Comparison of ENCODE assay signal across 1 cellular context in the genomic region with DNA sequence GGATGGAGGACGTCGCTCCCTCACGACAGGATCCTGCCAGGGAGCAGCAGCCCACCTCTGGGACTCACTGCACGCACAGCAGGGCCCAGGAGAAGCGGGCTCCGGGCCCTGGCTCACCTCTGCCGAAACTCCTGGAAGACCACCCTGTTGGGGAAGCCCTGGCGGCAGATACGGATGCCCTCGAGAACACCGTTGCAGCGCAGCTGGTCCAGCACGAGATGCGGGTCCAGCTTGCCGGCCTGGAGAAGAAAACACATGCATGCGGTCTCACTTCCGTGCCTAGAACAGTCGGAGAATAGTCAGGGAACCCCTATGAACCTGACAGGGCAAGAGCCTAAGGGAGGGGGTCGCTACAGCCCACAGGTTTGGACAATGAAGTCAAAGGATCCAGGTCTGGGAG.
TF ChIP-seq lines count a peak whose summit lies in the region.

No MANE protein-coding gene starts in this region.

TF ChIP-seq in GM12878, 131 proteins besides CTCF, POLR2A, EP300 and RAD21:
- no peak for TF ChIP-seq SRF (IDR thresholded peaks at IDR 0.05; ENCODE audit: low read depth in 2 of 2, low read length in 2 of 2)
- TF ChIP-seq, protein P1, sequence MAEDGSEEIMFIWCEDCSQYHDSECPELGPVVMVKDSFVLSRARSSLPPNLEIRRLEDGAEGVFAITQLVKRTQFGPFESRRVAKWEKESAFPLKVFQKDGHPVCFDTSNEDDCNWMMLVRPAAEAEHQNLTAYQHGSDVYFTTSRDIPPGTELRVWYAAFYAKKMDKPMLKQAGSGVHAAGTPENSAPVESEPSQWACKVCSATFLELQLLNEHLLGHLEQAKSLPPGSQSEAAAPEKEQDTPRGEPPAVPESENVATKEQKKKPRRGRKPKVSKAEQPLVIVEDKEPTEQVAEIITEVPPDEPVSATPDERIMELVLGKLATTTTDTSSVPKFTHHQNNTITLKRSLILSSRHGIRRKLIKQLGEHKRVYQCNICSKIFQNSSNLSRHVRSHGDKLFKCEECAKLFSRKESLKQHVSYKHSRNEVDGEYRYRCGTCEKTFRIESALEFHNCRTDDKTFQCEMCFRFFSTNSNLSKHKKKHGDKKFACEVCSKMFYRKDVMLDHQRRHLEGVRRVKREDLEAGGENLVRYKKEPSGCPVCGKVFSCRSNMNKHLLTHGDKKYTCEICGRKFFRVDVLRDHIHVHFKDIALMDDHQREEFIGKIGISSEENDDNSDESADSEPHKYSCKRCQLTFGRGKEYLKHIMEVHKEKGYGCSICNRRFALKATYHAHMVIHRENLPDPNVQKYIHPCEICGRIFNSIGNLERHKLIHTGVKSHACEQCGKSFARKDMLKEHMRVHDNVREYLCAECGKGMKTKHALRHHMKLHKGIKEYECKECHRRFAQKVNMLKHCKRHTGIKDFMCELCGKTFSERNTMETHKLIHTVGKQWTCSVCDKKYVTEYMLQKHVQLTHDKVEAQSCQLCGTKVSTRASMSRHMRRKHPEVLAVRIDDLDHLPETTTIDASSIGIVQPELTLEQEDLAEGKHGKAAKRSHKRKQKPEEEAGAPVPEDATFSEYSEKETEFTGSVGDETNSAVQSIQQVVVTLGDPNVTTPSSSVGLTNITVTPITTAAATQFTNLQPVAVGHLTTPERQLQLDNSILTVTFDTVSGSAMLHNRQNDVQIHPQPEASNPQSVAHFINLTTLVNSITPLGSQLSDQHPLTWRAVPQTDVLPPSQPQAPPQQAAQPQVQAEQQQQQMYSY (CRISPR knock-in tag; IDR thresholded peaks at IDR 0.05) = no peak
- TF ChIP-seq SREBF1 (IDR thresholded peaks at IDR 0.05; ENCODE audit: low read length) = no peak
- no peak for TF ChIP-seq CBX5 (IDR thresholded peaks at IDR 0.05; ENCODE audit: low read depth)
- no peak for TF ChIP-seq YY1 (IDR thresholded peaks at IDR 0.05; ENCODE audit: low read depth, low read length)
- no peak for TF ChIP-seq MTA2 (IDR thresholded peaks at IDR 0.05; ENCODE audit: low read depth)
- no peak for TF ChIP-seq TCF3 (IDR thresholded peaks at IDR 0.05; ENCODE audit: borderline replicate concordance, insufficient read depth, low read depth, low read length)
- no peak for TF ChIP-seq REST (IDR thresholded peaks at IDR 0.05; ENCODE audit: low read depth, low read length)
- no peak for TF ChIP-seq LARP7 (IDR thresholded peaks at IDR 0.05)
- TF ChIP-seq MEF2A (IDR thresholded peaks at IDR 0.05; ENCODE audit: insufficient read depth, low read depth, low read length) = no peak
- no peak for TF ChIP-seq ZBTB40 (IDR thresholded peaks at IDR 0.05; ENCODE audit: borderline replicate concordance)
- no peak for TF ChIP-seq ZBED1 (IDR thresholded peaks at IDR 0.05; ENCODE audit: borderline replicate concordance)
- no peak for TF ChIP-seq FOS (IDR thresholded peaks at IDR 0.05; ENCODE audit: borderline replicate concordance, extremely low read depth, insufficient read length)
- TF ChIP-seq BHLHE40 (IDR thresholded peaks at IDR 0.05; ENCODE audit: borderline replicate concordance in 1 of 2, low read depth in 2 of 2, low read length in 1 of 2) = no peak
